In the genomic region with DNA sequence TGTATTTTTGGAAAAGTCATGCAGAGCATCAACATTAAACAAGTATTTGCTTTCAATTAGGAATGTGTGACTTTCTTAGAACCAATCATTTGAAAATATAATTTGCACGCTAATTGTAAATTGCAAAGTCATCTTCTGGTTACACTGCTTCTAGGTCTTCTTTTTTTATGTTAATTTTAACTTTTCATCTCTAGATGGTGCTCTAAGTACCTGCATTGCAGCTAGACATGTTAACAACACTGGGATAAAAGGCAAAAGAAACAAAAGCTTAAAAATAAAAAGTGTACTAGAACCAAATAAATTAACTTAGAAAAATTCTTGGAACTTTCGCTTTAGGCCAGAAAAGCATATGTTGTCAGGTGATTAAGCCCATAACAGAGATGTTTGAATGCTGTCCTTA, we compare ENCODE assay signal across 10 cellular contexts.
DNase-seq lines count a peak whose midpoint lies in the region; TF ChIP-seq lines count a peak whose summit lies in the region.
"Had no signal": no experiment of that assay in that cellular context is flagged by ENCODE, and none has a peak within 500 bp of the region (broad histone marks: within the 10 kb centered on the region; RNA-seq: fewer than 3 reads in every experiment).

No MANE protein-coding gene starts in this region.

- H3K9me3 ChIP-seq in spleen: peaks cover 0 to 13% (median 4%) of the 10 kb centered on the region in 8 donors

- no peaks in the 10 kb centered on the region for H3K27me3 ChIP-seq in spleen (replicated peaks in 1 of 7)

- WGBS in spleen, 5 donors: 38 to 56% (median 40%) methylated on average over 2 of the region's 2 CpGs

- DNase-seq in NCI-H2171 treated with DMSO at 0.1 percent for 48 hours (lab: John Stamatoyannopoulos, UW): peak; percentile 34
- no peak for DNase-seq in NCI-H2171 (lab: John Stamatoyannopoulos, UW)
- peak; percentile 56 for DNase-seq in NCI-H748 (lab: John Stamatoyannopoulos, UW; ENCODE audit: unreplicated experiment)
- peak; percentile 56 to 62 for DNase-seq in dermis microvascular lymphatic vessel endothelial cell (ENCODE audit: low read depth in 2 of 2)
- DNase-seq in skeletal muscle cell (ENCODE audit: low read depth): peak; percentile 20
- DNase-seq in ureter (ENCODE audit: low spot score): no peak
- no peak for DNase-seq in occipital lobe (lab: John Stamatoyannopoulos, UW)
- DNase-seq in spleen: no peak
- DNase-seq: stimulated activated naive CD4-positive, alpha-beta T cell treated with Interleukin-2 at 50 U/mL for 16 hours had no signal

- TF ChIP-seq POLR2A in spleen (IDR thresholded peaks at IDR 0.05): no peak

- no peak overlapping the region for H3K27ac ChIP-seq in spleen

- H3K4me3 ChIP-seq in skeletal muscle cell (ENCODE audit: low read depth, low read length): no peak overlapping the region
- H3K4me3 ChIP-seq in spleen: no peak overlapping the region
- H3K4me3 ChIP-seq: lung had no signal

- intact Hi-C loops in spleen (cut with DNase I; ENCODE audit: low total_unique reads): no loop called here

- H3K4me1 ChIP-seq in spleen: no peaks in the 10 kb centered on the region

- no peaks in the 10 kb centered on the region for H3K36me3 ChIP-seq in spleen

- no peak for TF ChIP-seq CTCF in spleen (IDR thresholded peaks at IDR 0.05 in 8 of 11, conservative IDR thresholded peaks at IDR 0.05 in 3 of 11)

Comparison
In these comparisons a context has a peak if more than half of its experiments do, and no peak if none do; other contexts are left out.
1. DNase-seq: peak in NCI-H2171 treated with DMSO at 0.1 percent for 48 hours (single experiment), NCI-H748 (single experiment), dermis microvascular lymphatic vessel endothelial cell (2 of 2) and skeletal muscle cell (single experiment); none in NCI-H2171 (single experiment), ureter (single experiment), occipital lobe (single experiment) and spleen (single experiment).